Comparison of ENCODE assay signal across 1 cellular context in genomic region chr17:2592974-2593845, GRCh38.
TF ChIP-seq lines count a peak whose summit lies in the region.

Gene PAFAH1B1 (plus strand): TSS chr17:2593654. CDS start chr17:2638289, 44,635 bp downstream.

TF ChIP-seq in HepG2, 621 proteins besides CTCF, POLR2A, EP300 and RAD21 (continued from another document and continues in another):
- TF ChIP-seq ZNF576 (CRISPR knock-in tag; IDR thresholded peaks at IDR 0.05) (no peak), ZBTB21 (CRISPR knock-in tag; IDR thresholded peaks at IDR 0.05) (no peak), ARID4A (CRISPR knock-in tag; IDR thresholded peaks at IDR 0.05; ENCODE audit: borderline replicate concordance) (peak; percentile 60; the same call in 1 of the 2 replicates), ZNF430 (CRISPR knock-in tag; IDR thresholded peaks at IDR 0.05) (peak; percentile 57; the same call in 1 of the 2 replicates), NKX3-1 (CRISPR knock-in tag; IDR thresholded peaks at IDR 0.05) (no peak), SP5 (CRISPR knock-in tag; IDR thresholded peaks at IDR 0.05; ENCODE audit: borderline replicate concordance, low read depth) (no peak), SRY (CRISPR knock-in tag; IDR thresholded peaks at IDR 0.05) (peak; percentile 95), TBX2 (CRISPR knock-in tag; IDR thresholded peaks at IDR 0.05; ENCODE audit: borderline replicate concordance) (peak; percentile 73; the same call in 1 of the 2 replicates), KLF9 (CRISPR knock-in tag; IDR thresholded peaks at IDR 0.05; ENCODE audit: low read depth) (no peak), ZNF567 (CRISPR knock-in tag; IDR thresholded peaks at IDR 0.05; ENCODE audit: borderline replicate concordance) (no peak), ZNF350 (CRISPR knock-in tag; IDR thresholded peaks at IDR 0.05; ENCODE audit: borderline replicate concordance, low read depth) (peak; percentile 28; the same call in 1 of the 2 replicates), NONO (IDR thresholded peaks at IDR 0.05) (no peak), NONO (CRISPR knock-in tag; conservative IDR thresholded peaks at IDR 0.05) (peak; percentile 31; the same call in 1 of the 2 replicates), TCF12 (IDR thresholded peaks at IDR 0.05) (no peak), TCF12 (CRISPR knock-in tag; IDR thresholded peaks at IDR 0.05) (no peak), TBL1XR1 (IDR thresholded peaks at IDR 0.05; ENCODE audit: borderline replicate concordance, low read length, partially characterized antibody) (no peak), ZSCAN31 (CRISPR knock-in tag; IDR thresholded peaks at IDR 0.05; ENCODE audit: low read depth) (peak; percentile 82; the same call in 1 of the 2 replicates), ATF3 (CRISPR knock-in tag; IDR thresholded peaks at IDR 0.05) (no peak), ZNF720 (CRISPR knock-in tag; IDR thresholded peaks at IDR 0.05) (no peak), HMG20A (CRISPR knock-in tag; IDR thresholded peaks at IDR 0.05; ENCODE audit: borderline replicate concordance) (no peak), BCL3 (CRISPR knock-in tag; IDR thresholded peaks at IDR 0.05) (peak; percentile 83; the same call in 1 of the 2 replicates), MAFK (conservative IDR thresholded peaks at IDR 0.05 in 1 of 2, IDR thresholded peaks at IDR 0.05 in 1 of 2; ENCODE audit: low read length in 2 of 2) (no peak), AGO2 (optimal IDR thresholded peaks at IDR 0.05; ENCODE audit: low read depth, low read length) (peak; percentile 61), ARID3A (IDR thresholded peaks at IDR 0.05; ENCODE audit: low read depth, low read length) (no peak), AGO1 (IDR thresholded peaks at IDR 0.05; ENCODE audit: low read depth, low read length, poor library complexity, severe bottlenecking) (no peak), MIER3 (CRISPR knock-in tag; IDR thresholded peaks at IDR 0.05; ENCODE audit: borderline replicate concordance) (no peak), HOXA5 (CRISPR knock-in tag; IDR thresholded peaks at IDR 0.05) (peak; percentile 40; the same call in 1 of the 2 replicates), ZNF614 (CRISPR knock-in tag; IDR thresholded peaks at IDR 0.05; ENCODE audit: borderline replicate concordance) (no peak), ZNF574 (CRISPR knock-in tag; IDR thresholded peaks at IDR 0.05) (peak; percentile 78), MXI1 (IDR thresholded peaks at IDR 0.05; ENCODE audit: borderline replicate concordance, low read depth, low read length) (peak; percentile 50; the same call in 1 of the 3 replicates), PLSCR1 (CRISPR knock-in tag; IDR thresholded peaks at IDR 0.05; ENCODE audit: borderline replicate concordance) (no peak), DPF2 (CRISPR knock-in tag; IDR thresholded peaks at IDR 0.05; ENCODE audit: borderline replicate concordance, low read depth) (no peak), SNAPC2 (CRISPR knock-in tag; IDR thresholded peaks at IDR 0.05) (no peak), HNRNPLL (IDR thresholded peaks at IDR 0.05; ENCODE audit: low read depth, low read length, poor library complexity, severe bottlenecking) (peak; percentile 79), BORCS8-MEF2B (CRISPR knock-in tag; IDR thresholded peaks at IDR 0.05) (0 out of 2 replicates have a peak, but pooled peaks have one; percentile 29), ZNF724P (CRISPR knock-in tag; IDR thresholded peaks at IDR 0.05; ENCODE audit: borderline replicate concordance) (no peak), ZNF12 (CRISPR knock-in tag; IDR thresholded peaks at IDR 0.05) (no peak), POLR2G (IDR thresholded peaks at IDR 0.05; ENCODE audit: low read depth, low read length) (peak; percentile 88), STAT6 (CRISPR knock-in tag; IDR thresholded peaks at IDR 0.05; ENCODE audit: borderline replicate concordance) (no peak), THYN1 (CRISPR knock-in tag; IDR thresholded peaks at IDR 0.05; ENCODE audit: borderline replicate concordance, low read depth) (no peak), ATAD3A (CRISPR knock-in tag; IDR thresholded peaks at IDR 0.05) (no peak), NBN (conservative IDR thresholded peaks at IDR 0.05) (no peak), ZNF337 (CRISPR knock-in tag; IDR thresholded peaks at IDR 0.05; ENCODE audit: borderline replicate concordance, low read depth) (no peak), ZNF746 (CRISPR knock-in tag; IDR thresholded peaks at IDR 0.05) (peak; percentile 81; the same call in 1 of the 2 replicates), ZNF609 (CRISPR knock-in tag; IDR thresholded peaks at IDR 0.05; ENCODE audit: borderline replicate concordance) (peak; percentile 52; the same call in 1 of the 2 replicates), SETDB1 (CRISPR knock-in tag; IDR thresholded peaks at IDR 0.05; ENCODE audit: borderline replicate concordance) (no peak)
